11 cellular contexts compared by ENCODE assay signal in the genomic region with DNA sequence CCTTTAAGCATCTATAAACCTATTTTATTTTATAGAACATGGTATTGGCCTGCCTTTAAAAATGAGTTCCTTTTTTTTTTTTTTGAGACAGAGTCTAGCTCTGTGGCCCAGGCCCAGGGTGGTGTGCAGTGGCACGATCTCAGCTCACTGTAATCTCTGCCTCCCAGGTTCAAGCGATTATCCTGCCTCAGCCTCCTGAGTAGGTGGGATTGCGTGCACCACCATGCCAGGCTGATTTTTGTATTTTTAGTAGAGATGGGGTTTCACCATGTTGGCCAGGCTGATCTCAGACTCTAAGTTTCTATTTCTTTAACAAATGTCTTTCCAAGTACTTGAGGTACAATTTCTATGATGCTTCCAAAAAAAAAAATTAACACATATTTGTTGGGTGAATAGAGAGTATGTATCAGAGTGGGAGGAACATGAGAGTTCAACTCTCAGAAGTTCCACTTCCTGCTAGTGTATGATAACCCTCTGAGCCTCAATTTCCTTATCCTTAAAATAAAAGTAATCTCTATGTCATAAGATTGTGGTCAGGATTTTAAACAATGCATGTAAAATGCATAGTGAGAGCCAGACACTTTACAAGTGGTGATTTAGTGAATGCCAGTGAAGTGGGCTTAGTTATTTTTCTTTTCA.
A peak's percentile ranks its signal among the peaks of the same experiment; 100 is the strongest.
DNase-seq lines count a peak whose midpoint lies in the region; ATAC-seq and TF ChIP-seq lines count a peak whose summit lies in the region.
"Had no signal": no experiment of that assay in that cellular context is flagged by ENCODE, and none has a peak within 500 bp of the region (broad histone marks: within the 10 kb centered on the region; RNA-seq: fewer than 3 reads in every experiment).

No MANE protein-coding gene starts in this region.

- H3K27ac Mint-ChIP-seq in activated CD4-positive, alpha-beta memory T cell treated with anti-CD3 and anti-CD28 coated beads, Interleukin-2, amount 10 ng/mL, durations not matched to agents 7 days and 5 days, result peak overlapping the region; percentile 81

- DNase-seq in AG10803 (ENCODE audit: low read depth) (peak; percentile 17), HT1080 (ENCODE audit: low read depth) (peak; percentile 8), fibroblast of the aortic adventitia (ENCODE audit: low read depth) (peak; percentile 74), GM20000 (ENCODE audit: low spot score) (no peak), esophagus squamous epithelium (lab: John Stamatoyannopoulos, UW) (no peak), pons (ENCODE audit: low spot score) (no peak)
- DNase-seq in activated CD4-positive, alpha-beta memory T cell treated with anti-CD3 and anti-CD28 coated beads, Interleukin-2, amount 10 ng/mL, durations not matched to agents 7 days and 5 days, result no peak
- DNase-seq: NCI-H1417 treated with DMSO at 0.1 percent for 48 hours had no signal

- POLR2A ChIA-PET in activated CD4-positive, alpha-beta memory T cell treated with anti-CD3 and anti-CD28 coated beads, Interleukin-2, amount 10 ng/mL, durations not matched to agents 7 days and 5 days (lab: Charles Lee), result interaction anchor here (0.7 kb wide), 1 partner anchor 27 kb away, joined by 3 read pairs; no protein-coding TSS in a partner anchor

- WGBS in esophagus squamous epithelium, 2 donors, result 80 to 81% methylated on average over 3 of the region's 3 CpGs

- no peaks in the 10 kb centered on the region for H3K27me3 ChIP-seq in esophagus squamous epithelium
- H3K27me3 ChIP-seq: ascending aorta had no signal

- H3K27me3 Mint-ChIP-seq in activated CD4-positive, alpha-beta memory T cell treated with anti-CD3 and anti-CD28 coated beads, Interleukin-2, amount 10 ng/mL, durations not matched to agents 7 days and 5 days, result no peaks in the 10 kb centered on the region

- H3K4me1 Mint-ChIP-seq in activated CD4-positive, alpha-beta memory T cell treated with anti-CD3 and anti-CD28 coated beads, Interleukin-2, amount 10 ng/mL, durations not matched to agents 7 days and 5 days, result peaks cover 44% of the 10 kb centered on the region

- H3K4me3 Mint-ChIP-seq in activated CD4-positive, alpha-beta memory T cell treated with anti-CD3 and anti-CD28 coated beads, Interleukin-2, amount 10 ng/mL, durations not matched to agents 7 days and 5 days, result peak overlapping the region; percentile 2

- TF ChIP-seq CTCF in AG10803 (conservative IDR thresholded peaks at IDR 0.05; ENCODE audit: low read length) (no peak), fibroblast of the aortic adventitia (IDR thresholded peaks at IDR 0.05; ENCODE audit: insufficient read depth, low read length) (no peak), GM20000 (IDR thresholded peaks at IDR 0.05; ENCODE audit: extremely low read depth, missing control alignments) (no peak), esophagus squamous epithelium (IDR thresholded peaks at IDR 0.05) (no peak)

- no peak for TF ChIP-seq POLR2A in esophagus squamous epithelium (IDR thresholded peaks at IDR 0.05)

- H3K36me3 ChIP-seq in esophagus squamous epithelium, result no peaks in the 10 kb centered on the region
- H3K36me3 ChIP-seq: ascending aorta had no signal

- peaks cover 6% of the 10 kb centered on the region for H3K36me3 Mint-ChIP-seq in activated CD4-positive, alpha-beta memory T cell treated with anti-CD3 and anti-CD28 coated beads, Interleukin-2, amount 10 ng/mL, durations not matched to agents 7 days and 5 days (ENCODE audit: low read depth)

- intact Hi-C loops in esophagus squamous epithelium (cut with DNase I), result no loop called here

- CTCF ChIA-PET in activated CD4-positive, alpha-beta memory T cell treated with anti-CD3 and anti-CD28 coated beads, Interleukin-2, amount 10 ng/mL, durations not matched to agents 7 days and 5 days (lab: Charles Lee), result no interaction called here

- peaks cover 4% of the 10 kb centered on the region for H3K9me3 Mint-ChIP-seq in activated CD4-positive, alpha-beta memory T cell treated with anti-CD3 and anti-CD28 coated beads, Interleukin-2, amount 10 ng/mL, durations not matched to agents 7 days and 5 days

- no peaks in the 10 kb centered on the region for H3K4me1 ChIP-seq in esophagus squamous epithelium
- H3K4me1 ChIP-seq: ascending aorta had no signal

- no peak for ATAC-seq in HG02763 (IDR thresholded peaks at IDR 0.05; ENCODE audit: unreplicated experiment)

- no peaks in the 10 kb centered on the region for H3K9me3 ChIP-seq in esophagus squamous epithelium
- H3K9me3 ChIP-seq: ascending aorta had no signal

- H3K27ac ChIP-seq in esophagus squamous epithelium, result no peak overlapping the region
- H3K27ac ChIP-seq: ascending aorta, C4-2B had no signal

- H3K4me3 ChIP-seq in AG10803 (ENCODE audit: low read length) (no peak overlapping the region), fibroblast of the aortic adventitia (ENCODE audit: low read depth, low read length) (no peak overlapping the region), esophagus squamous epithelium (no peak overlapping the region)
- H3K4me3 ChIP-seq: ascending aorta had no signal

Comparison
In these comparisons a context has a peak if more than half of its experiments do, and no peak if none do; other contexts are left out.
1. DNase-seq: peak in AG10803 (single experiment), HT1080 (single experiment) and fibroblast of the aortic adventitia (single experiment); none in activated CD4-positive, alpha-beta memory T cell treated with anti-CD3 and anti-CD28 coated beads, Interleukin-2, amount 10 ng/mL, durations not matched to agents 7 days and 5 days (single experiment), GM20000 (single experiment), esophagus squamous epithelium (single experiment) and pons (single experiment).